ENCODE assay signal across 2 cellular contexts in the genomic region with DNA sequence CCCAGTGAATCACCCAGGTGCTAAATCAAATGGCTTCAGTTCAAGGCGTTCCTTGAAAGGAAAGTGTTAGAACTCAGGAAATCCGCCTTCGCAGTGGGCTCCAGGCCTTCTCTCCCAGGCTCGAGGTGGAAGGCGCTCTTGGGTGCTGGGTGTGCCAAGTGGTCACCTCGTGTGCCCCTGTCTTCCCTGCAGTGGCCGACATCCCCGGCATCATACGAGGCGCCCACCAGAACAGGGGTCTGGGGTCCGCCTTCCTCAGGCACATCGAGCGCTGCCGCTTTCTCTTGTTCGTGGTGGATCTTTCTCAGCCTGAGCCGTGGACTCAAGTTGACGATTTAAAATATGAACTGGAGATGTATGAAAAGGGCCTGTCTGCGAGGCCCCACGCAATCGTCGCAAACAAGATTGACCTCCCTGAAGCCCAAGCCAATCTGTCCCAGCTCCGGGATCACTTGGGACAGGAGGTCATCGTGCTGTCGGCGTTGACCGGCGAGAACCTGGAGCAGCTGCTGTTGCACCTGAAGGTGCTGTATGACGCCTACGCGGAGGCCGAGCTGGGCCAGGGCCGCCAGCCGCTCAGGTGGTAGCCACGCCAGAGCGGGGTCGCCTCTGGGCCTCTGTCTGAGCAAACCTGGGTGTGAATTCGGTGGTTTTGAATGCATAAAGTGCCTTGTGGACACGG.
TF ChIP-seq lines count a peak whose summit lies in the region.

No MANE protein-coding gene starts in this region.

TF ChIP-seq in GM12878, 131 proteins besides CTCF, POLR2A, EP300 and RAD21:
- TF ChIP-seq MEF2A (IDR thresholded peaks at IDR 0.05; ENCODE audit: insufficient read depth, low read depth, low read length), result no peak
- no peak for TF ChIP-seq FOXM1 (IDR thresholded peaks at IDR 0.05; ENCODE audit: low read depth, low read length)
- TF ChIP-seq NR2C2 (IDR thresholded peaks at IDR 0.05; ENCODE audit: borderline replicate concordance, control insufficient read depth, insufficient read length, low read depth), result no peak
- TF ChIP-seq, protein P1, sequence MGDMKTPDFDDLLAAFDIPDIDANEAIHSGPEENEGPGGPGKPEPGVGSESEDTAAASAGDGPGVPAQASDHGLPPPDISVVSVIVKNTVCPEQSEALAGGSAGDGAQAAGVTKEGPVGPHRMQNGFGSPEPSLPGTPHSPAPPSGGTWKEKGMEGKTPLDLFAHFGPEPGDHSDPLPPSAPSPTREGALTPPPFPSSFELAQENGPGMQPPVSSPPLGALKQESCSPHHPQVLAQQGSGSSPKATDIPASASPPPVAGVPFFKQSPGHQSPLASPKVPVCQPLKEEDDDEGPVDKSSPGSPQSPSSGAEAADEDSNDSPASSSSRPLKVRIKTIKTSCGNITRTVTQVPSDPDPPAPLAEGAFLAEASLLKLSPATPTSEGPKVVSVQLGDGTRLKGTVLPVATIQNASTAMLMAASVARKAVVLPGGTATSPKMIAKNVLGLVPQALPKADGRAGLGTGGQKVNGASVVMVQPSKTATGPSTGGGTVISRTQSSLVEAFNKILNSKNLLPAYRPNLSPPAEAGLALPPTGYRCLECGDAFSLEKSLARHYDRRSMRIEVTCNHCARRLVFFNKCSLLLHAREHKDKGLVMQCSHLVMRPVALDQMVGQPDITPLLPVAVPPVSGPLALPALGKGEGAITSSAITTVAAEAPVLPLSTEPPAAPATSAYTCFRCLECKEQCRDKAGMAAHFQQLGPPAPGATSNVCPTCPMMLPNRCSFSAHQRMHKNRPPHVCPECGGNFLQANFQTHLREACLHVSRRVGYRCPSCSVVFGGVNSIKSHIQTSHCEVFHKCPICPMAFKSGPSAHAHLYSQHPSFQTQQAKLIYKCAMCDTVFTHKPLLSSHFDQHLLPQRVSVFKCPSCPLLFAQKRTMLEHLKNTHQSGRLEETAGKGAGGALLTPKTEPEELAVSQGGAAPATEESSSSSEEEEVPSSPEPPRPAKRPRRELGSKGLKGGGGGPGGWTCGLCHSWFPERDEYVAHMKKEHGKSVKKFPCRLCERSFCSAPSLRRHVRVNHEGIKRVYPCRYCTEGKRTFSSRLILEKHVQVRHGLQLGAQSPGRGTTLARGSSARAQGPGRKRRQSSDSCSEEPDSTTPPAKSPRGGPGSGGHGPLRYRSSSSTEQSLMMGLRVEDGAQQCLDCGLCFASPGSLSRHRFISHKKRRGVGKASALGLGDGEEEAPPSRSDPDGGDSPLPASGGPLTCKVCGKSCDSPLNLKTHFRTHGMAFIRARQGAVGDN (IDR thresholded peaks at IDR 0.05), result no peak
- TF ChIP-seq, protein P2, sequence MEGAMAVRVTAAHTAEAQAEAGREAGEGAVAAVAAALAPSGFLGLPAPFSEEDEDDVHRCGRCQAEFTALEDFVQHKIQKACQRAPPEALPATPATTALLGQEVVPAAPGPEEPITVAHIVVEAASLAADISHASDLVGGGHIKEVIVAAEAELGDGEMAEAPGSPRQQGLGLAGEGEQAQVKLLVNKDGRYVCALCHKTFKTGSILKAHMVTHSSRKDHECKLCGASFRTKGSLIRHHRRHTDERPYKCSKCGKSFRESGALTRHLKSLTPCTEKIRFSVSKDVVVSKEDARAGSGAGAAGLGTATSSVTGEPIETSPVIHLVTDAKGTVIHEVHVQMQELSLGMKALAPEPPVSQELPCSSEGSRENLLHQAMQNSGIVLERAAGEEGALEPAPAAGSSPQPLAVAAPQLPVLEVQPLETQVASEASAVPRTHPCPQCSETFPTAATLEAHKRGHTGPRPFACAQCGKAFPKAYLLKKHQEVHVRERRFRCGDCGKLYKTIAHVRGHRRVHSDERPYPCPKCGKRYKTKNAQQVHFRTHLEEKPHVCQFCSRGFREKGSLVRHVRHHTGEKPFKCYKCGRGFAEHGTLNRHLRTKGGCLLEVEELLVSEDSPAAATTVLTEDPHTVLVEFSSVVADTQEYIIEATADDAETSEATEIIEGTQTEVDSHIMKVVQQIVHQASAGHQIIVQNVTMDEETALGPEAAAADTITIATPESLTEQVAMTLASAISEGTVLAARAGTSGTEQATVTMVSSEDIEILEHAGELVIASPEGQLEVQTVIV (IDR thresholded peaks at IDR 0.05; ENCODE audit: borderline replicate concordance, partially characterized antibody), result no peak
- TF ChIP-seq TCF12 (IDR thresholded peaks at IDR 0.05; ENCODE audit: low read depth, low read length), result no peak
- no peak for TF ChIP-seq KDM1A (IDR thresholded peaks at IDR 0.05; ENCODE audit: borderline replicate concordance)
- no peak for TF ChIP-seq TAF1 (IDR thresholded peaks at IDR 0.05; ENCODE audit: borderline replicate concordance, low read depth, low read length)

TF ChIP-seq in SK-N-SH treated with all-trans-retinoic acid at 6 μM for 48 hours, 23 proteins besides CTCF, POLR2A, EP300 and RAD21:
- TF ChIP-seq PPARA (CRISPR knock-in tag; IDR thresholded peaks at IDR 0.05; ENCODE audit: borderline replicate concordance), result no peak
- TF ChIP-seq, protein P3, sequence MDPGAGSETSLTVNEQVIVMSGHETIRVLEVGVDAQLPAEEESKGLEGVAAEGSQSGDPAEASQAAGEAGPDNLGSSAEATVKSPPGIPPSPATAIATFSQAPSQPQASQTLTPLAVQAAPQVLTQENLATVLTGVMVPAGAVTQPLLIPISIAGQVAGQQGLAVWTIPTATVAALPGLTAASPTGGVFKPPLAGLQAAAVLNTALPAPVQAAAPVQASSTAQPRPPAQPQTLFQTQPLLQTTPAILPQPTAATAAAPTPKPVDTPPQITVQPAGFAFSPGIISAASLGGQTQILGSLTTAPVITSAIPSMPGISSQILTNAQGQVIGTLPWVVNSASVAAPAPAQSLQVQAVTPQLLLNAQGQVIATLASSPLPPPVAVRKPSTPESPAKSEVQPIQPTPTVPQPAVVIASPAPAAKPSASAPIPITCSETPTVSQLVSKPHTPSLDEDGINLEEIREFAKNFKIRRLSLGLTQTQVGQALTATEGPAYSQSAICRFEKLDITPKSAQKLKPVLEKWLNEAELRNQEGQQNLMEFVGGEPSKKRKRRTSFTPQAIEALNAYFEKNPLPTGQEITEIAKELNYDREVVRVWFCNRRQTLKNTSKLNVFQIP (CRISPR knock-in tag; IDR thresholded peaks at IDR 0.05; ENCODE audit: borderline replicate concordance, low read depth), result no peak
- no peak for TF ChIP-seq ZNF565 (CRISPR knock-in tag; conservative IDR thresholded peaks at IDR 0.05; ENCODE audit: low read depth)
- no peak for TF ChIP-seq ZFP30 (CRISPR knock-in tag; IDR thresholded peaks at IDR 0.05)
- TF ChIP-seq, protein P4, sequence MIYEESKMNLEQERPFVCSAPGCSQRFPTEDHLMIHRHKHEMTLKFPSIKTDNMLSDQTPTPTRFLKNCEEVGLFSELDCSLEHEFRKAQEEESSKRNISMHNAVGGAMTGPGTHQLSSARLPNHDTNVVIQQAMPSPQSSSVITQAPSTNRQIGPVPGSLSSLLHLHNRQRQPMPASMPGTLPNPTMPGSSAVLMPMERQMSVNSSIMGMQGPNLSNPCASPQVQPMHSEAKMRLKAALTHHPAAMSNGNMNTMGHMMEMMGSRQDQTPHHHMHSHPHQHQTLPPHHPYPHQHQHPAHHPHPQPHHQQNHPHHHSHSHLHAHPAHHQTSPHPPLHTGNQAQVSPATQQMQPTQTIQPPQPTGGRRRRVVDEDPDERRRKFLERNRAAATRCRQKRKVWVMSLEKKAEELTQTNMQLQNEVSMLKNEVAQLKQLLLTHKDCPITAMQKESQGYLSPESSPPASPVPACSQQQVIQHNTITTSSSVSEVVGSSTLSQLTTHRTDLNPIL (CRISPR knock-in tag; IDR thresholded peaks at IDR 0.05; ENCODE audit: low read depth), result no peak
- TF ChIP-seq ZNF8 (CRISPR knock-in tag; IDR thresholded peaks at IDR 0.05), result no peak
- TF ChIP-seq ZC3H10 (CRISPR knock-in tag; IDR thresholded peaks at IDR 0.05), result no peak
- TF ChIP-seq ARNTL (CRISPR knock-in tag; IDR thresholded peaks at IDR 0.05; ENCODE audit: borderline replicate concordance, low read depth), result no peak
- no peak for TF ChIP-seq ESRRG (CRISPR knock-in tag; IDR thresholded peaks at IDR 0.05)
- TF ChIP-seq SNAI2 (CRISPR knock-in tag; IDR thresholded peaks at IDR 0.05), result no peak
- TF ChIP-seq GLIS3 (CRISPR knock-in tag; IDR thresholded peaks at IDR 0.05), result no peak
- TF ChIP-seq, protein P5, sequence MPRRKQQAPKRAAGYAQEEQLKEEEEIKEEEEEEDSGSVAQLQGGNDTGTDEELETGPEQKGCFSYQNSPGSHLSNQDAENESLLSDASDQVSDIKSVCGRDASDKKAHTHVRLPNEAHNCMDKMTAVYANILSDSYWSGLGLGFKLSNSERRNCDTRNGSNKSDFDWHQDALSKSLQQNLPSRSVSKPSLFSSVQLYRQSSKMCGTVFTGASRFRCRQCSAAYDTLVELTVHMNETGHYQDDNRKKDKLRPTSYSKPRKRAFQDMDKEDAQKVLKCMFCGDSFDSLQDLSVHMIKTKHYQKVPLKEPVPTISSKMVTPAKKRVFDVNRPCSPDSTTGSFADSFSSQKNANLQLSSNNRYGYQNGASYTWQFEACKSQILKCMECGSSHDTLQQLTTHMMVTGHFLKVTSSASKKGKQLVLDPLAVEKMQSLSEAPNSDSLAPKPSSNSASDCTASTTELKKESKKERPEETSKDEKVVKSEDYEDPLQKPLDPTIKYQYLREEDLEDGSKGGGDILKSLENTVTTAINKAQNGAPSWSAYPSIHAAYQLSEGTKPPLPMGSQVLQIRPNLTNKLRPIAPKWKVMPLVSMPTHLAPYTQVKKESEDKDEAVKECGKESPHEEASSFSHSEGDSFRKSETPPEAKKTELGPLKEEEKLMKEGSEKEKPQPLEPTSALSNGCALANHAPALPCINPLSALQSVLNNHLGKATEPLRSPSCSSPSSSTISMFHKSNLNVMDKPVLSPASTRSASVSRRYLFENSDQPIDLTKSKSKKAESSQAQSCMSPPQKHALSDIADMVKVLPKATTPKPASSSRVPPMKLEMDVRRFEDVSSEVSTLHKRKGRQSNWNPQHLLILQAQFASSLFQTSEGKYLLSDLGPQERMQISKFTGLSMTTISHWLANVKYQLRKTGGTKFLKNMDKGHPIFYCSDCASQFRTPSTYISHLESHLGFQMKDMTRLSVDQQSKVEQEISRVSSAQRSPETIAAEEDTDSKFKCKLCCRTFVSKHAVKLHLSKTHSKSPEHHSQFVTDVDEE (CRISPR knock-in tag; IDR thresholded peaks at IDR 0.05), result no peak
- TF ChIP-seq ZNF70 (CRISPR knock-in tag; IDR thresholded peaks at IDR 0.05), result no peak
- no peak for TF ChIP-seq ISL1 (CRISPR knock-in tag; IDR thresholded peaks at IDR 0.05)
- no peak for TF ChIP-seq BACH2 (CRISPR knock-in tag; IDR thresholded peaks at IDR 0.05; ENCODE audit: borderline replicate concordance)
- TF ChIP-seq TCF4 (CRISPR knock-in tag; IDR thresholded peaks at IDR 0.05; ENCODE audit: borderline replicate concordance), result no peak
- no peak for TF ChIP-seq OSR1 (CRISPR knock-in tag; IDR thresholded peaks at IDR 0.05)
- TF ChIP-seq, protein P6, sequence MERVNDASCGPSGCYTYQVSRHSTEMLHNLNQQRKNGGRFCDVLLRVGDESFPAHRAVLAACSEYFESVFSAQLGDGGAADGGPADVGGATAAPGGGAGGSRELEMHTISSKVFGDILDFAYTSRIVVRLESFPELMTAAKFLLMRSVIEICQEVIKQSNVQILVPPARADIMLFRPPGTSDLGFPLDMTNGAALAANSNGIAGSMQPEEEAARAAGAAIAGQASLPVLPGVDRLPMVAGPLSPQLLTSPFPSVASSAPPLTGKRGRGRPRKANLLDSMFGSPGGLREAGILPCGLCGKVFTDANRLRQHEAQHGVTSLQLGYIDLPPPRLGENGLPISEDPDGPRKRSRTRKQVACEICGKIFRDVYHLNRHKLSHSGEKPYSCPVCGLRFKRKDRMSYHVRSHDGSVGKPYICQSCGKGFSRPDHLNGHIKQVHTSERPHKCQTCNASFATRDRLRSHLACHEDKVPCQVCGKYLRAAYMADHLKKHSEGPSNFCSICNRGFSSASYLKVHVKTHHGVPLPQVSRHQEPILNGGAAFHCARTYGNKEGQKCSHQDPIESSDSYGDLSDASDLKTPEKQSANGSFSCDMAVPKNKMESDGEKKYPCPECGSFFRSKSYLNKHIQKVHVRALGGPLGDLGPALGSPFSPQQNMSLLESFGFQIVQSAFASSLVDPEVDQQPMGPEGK (CRISPR knock-in tag; IDR thresholded peaks at IDR 0.05; ENCODE audit: borderline replicate concordance), result no peak
- no peak for TF ChIP-seq ZFP3 (CRISPR knock-in tag; IDR thresholded peaks at IDR 0.05)
